1 cellular context compared by ENCODE assay signal in genomic region chr22:40036591-40037225, GRCh38.
TF ChIP-seq lines count a peak whose summit lies in the region.

No MANE protein-coding gene starts in this region.

TF ChIP-seq in H1, 55 proteins besides CTCF, POLR2A, EP300 and RAD21 (continued from another document):
- TF ChIP-seq CEBPB (IDR thresholded peaks at IDR 0.05; ENCODE audit: low read depth, low read length), result no peak
- no peak for TF ChIP-seq ATF2 (IDR thresholded peaks at IDR 0.05; ENCODE audit: low read length)
- TF ChIP-seq YY1 (IDR thresholded peaks at IDR 0.05; ENCODE audit: low read depth, low read length), result 0 out of 2 replicates have a peak, but pooled peaks have one; percentile 34
- no peak for TF ChIP-seq RBBP5 (IDR thresholded peaks at IDR 0.05; ENCODE audit: borderline replicate concordance, low read depth, low read length)
